15 cellular contexts compared by ENCODE assay signal in genomic region chr11:70507466-70508230, GRCh38.
"Had no signal": no experiment of that assay in that cellular context is flagged by ENCODE, and none has a peak within 500 bp of the region (broad histone marks: within the 10 kb centered on the region; RNA-seq: fewer than 3 reads in every experiment).

No MANE protein-coding gene starts in this region.

- H3K27me3 ChIP-seq: cardiac muscle cell, colonic mucosa, left lung, neural progenitor cell, ovary had no signal

- ATAC-seq: left lung; naive thymus-derived CD4-positive, alpha-beta T cell had no signal

- H3K27ac ChIP-seq: cardiac muscle cell, colonic mucosa, left lung, neural progenitor cell, ovary, VCaP had no signal

- H3K36me3 ChIP-seq: cardiac muscle cell, colonic mucosa, left lung, neural progenitor cell, ovary had no signal

- DNase-seq: activated CD4-positive, alpha-beta T cell treated with anti-CD3 and anti-CD28 coated beads for 1 hour; activated CD4-positive, alpha-beta T cell treated with anti-CD3 and anti-CD28 coated beads, Interleukin-2, amount 50 U/mL, for 48 hours; colonic mucosa; foreskin melanocyte; glutamatergic neuron; islet precursor cell; mesenchymal stem cell; naive thymus-derived CD4-positive, alpha-beta T cell; SW 1271; T-helper 2 cell had no signal

- H3K4me1 ChIP-seq: colonic mucosa, left lung had no signal

- H3K4me3 ChIP-seq: cardiac muscle cell, colonic mucosa, left lung, neural progenitor cell, ovary had no signal

- H3K9me3 ChIP-seq: colonic mucosa, ovary had no signal
